In the genomic region with DNA sequence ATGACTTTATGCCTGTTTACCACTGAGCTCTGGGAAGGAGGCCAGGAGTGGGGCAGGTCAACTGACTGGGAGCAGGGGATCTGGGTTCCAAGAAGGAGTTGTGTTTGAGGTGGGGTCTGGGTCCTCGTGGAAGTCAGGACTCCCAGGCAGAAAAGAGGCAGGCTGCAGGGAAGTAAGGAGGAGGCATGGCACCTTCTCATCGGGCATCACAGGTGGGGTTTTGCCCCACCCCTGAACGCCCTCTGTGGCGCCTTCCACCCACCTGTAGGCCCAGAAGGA, we compare ENCODE assay signal across 9 cellular contexts. TPM values are rescaled to one million over a fixed set of nuclear protein-coding genes. Genes with fewer than 3 reads are reported as not detected.
A peak's percentile ranks its signal among the peaks of the same experiment; 100 is the strongest.
DNase-seq lines count a peak whose midpoint lies in the region; ATAC-seq and TF ChIP-seq lines count a peak whose summit lies in the region.
"Had no signal": no experiment of that assay in that cellular context is flagged by ENCODE, and none has a peak within 500 bp of the region (broad histone marks: within the 10 kb centered on the region; RNA-seq: fewer than 3 reads in every experiment).

No MANE protein-coding gene starts in this region.

- peak overlapping the region; percentile 82 for H3K27ac ChIP-seq in CD4-positive, CD25-positive, alpha-beta regulatory T cell (ENCODE audit: insufficient read depth, low read length, poor library complexity, severe bottlenecking)
- peak overlapping the region; percentile 97 for H3K27ac ChIP-seq in neutrophil

- no peak for TF ChIP-seq CTCF in neutrophil (IDR thresholded peaks at IDR 0.05)

- H3K4me1 Mint-ChIP-seq in CD4-positive, CD25-positive, alpha-beta regulatory T cell = peaks cover 26 to 78% (median 50%) of the 10 kb centered on the region in 4 donors

- peak overlapping the region; percentile 44 for H3K4me3 ChIP-seq in CD4-positive, CD25-positive, alpha-beta regulatory T cell (ENCODE audit: low read depth, low read length)
- H3K4me3 ChIP-seq in endocrine pancreas (ENCODE audit: control insufficient read depth, insufficient read depth, low read length) (no peak overlapping the region), neutrophil (ENCODE audit: low read depth in 1 of 2, low read length in 1 of 2) (peak overlapping the region; percentile 74 to 86)

- H3K27ac Mint-ChIP-seq in CD4-positive, CD25-positive, alpha-beta regulatory T cell = peak overlapping the region; percentile 79 to 96 (median 84)

- H3K9me3 ChIP-seq in CD4-positive, CD25-positive, alpha-beta regulatory T cell (ENCODE audit: control insufficient read depth in 2 of 2, low read length in 2 of 2) = no peaks in the 10 kb centered on the region
- H3K9me3 ChIP-seq in endocrine pancreas (ENCODE audit: control insufficient read depth, low read length) (no peaks in the 10 kb centered on the region), neutrophil (no peaks in the 10 kb centered on the region)

- DNase-seq in CD4-positive, CD25-positive, alpha-beta regulatory T cell = no peak
- DNase-seq in NCI-H69 (lab: John Stamatoyannopoulos, UW) (peak; percentile 76), posterior cingulate gyrus (no peak), NCI-H1092 (lab: John Stamatoyannopoulos, UW) (no peak)
- DNase-seq: islet precursor cell had no signal

- H3K4me3 Mint-ChIP-seq in CD4-positive, CD25-positive, alpha-beta regulatory T cell = peak overlapping the region; percentile 55 to 86 (median 74)

- no peaks in the 10 kb centered on the region for H3K9me3 Mint-ChIP-seq in CD4-positive, CD25-positive, alpha-beta regulatory T cell

- H3K27me3 ChIP-seq in CD4-positive, CD25-positive, alpha-beta regulatory T cell (ENCODE audit: control insufficient read depth, insufficient read depth, low read length) = no peaks in the 10 kb centered on the region
- no peaks in the 10 kb centered on the region for H3K27me3 ChIP-seq in endocrine pancreas (ENCODE audit: control insufficient read depth, insufficient read depth, low read length)
- no peaks in the 10 kb centered on the region for H3K27me3 ChIP-seq in neutrophil

- no peak for ATAC-seq in CD4-positive, CD25-positive, alpha-beta regulatory T cell (ENCODE audit: low read depth in 2 of 2)
- ATAC-seq in GM21360 (IDR thresholded peaks at IDR 0.05; ENCODE audit: unreplicated experiment) (no peak), GM18868 (IDR thresholded peaks at IDR 0.05; ENCODE audit: unreplicated experiment) (no peak)

- H3K9ac ChIP-seq in endocrine pancreas (ENCODE audit: control insufficient read depth, insufficient read depth, low read length) = peak overlapping the region; percentile 32

- peaks cover 19% of the 10 kb centered on the region for H3K36me3 ChIP-seq in CD4-positive, CD25-positive, alpha-beta regulatory T cell (ENCODE audit: control insufficient read depth, insufficient read depth, low read length)
- H3K36me3 ChIP-seq in endocrine pancreas (ENCODE audit: control insufficient read depth, insufficient read depth, low read length) (no peaks in the 10 kb centered on the region), neutrophil (peaks cover 27% of the 10 kb centered on the region)

- H3K27me3 Mint-ChIP-seq in CD4-positive, CD25-positive, alpha-beta regulatory T cell = no peaks in the 10 kb centered on the region

- H3K36me3 Mint-ChIP-seq in CD4-positive, CD25-positive, alpha-beta regulatory T cell = peaks cover 19% of the 10 kb centered on the region

- peaks cover 66% of the 10 kb centered on the region for H3K4me1 ChIP-seq in CD4-positive, CD25-positive, alpha-beta regulatory T cell (ENCODE audit: control insufficient read depth, insufficient read depth, low read length, poor library complexity, severe bottlenecking)
- no peaks in the 10 kb centered on the region for H3K4me1 ChIP-seq in endocrine pancreas (ENCODE audit: control insufficient read depth, insufficient read depth, low read length)
- peaks cover 77 to 82% of the 10 kb centered on the region in 2 experiments for H3K4me1 ChIP-seq in neutrophil (ENCODE audit: control insufficient read depth in 1 of 2, insufficient read depth in 1 of 2, low read depth in 1 of 2, low read length in 1 of 2)

- intact Hi-C loops in posterior cingulate gyrus (cut with DNase I) = no loop called here

RNA-seq across cellular contexts. Expression of gene LTB4R2, which starts 0.4 kb away (rescaled TPM):
- total RNA-seq in CD4-positive, CD25-positive, alpha-beta regulatory T cell = 18.1 TPM
- polyA plus RNA-seq in CD4-positive, CD25-positive, alpha-beta regulatory T cell = 1 to 10 TPM in 3 of 4 donors, under 1 TPM in 1; 1.00 to 2.2 (median 1.7) TPM

RNA-seq across cellular contexts. Expression of gene LTB4R, which starts 1.0 kb away (rescaled TPM):
- total RNA-seq in CD4-positive, CD25-positive, alpha-beta regulatory T cell = 17.5 TPM
- 1 to 10 TPM; 3.5 to 7.8 (median 6.3) TPM for polyA plus RNA-seq in CD4-positive, CD25-positive, alpha-beta regulatory T cell

RNA-seq across cellular contexts. Expression of gene CIDEB, which starts 2.5 kb away (rescaled TPM):
- total RNA-seq in CD4-positive, CD25-positive, alpha-beta regulatory T cell = 13.2 TPM
- 10 to 100 TPM in 2 of 4 donors, 1 to 10 TPM in 2; 8.9 to 13.6 (median 9.7) TPM for polyA plus RNA-seq in CD4-positive, CD25-positive, alpha-beta regulatory T cell

RNA-seq across cellular contexts. Expression of gene NOP9, which starts 10.7 kb away (rescaled TPM):
- 30.0 TPM for total RNA-seq in CD4-positive, CD25-positive, alpha-beta regulatory T cell
- polyA plus RNA-seq in CD4-positive, CD25-positive, alpha-beta regulatory T cell = 1 to 10 TPM; 1.3 to 2.5 (median 1.8) TPM

RNA-seq across cellular contexts. Expression of gene DHRS1, which starts 10.7 kb away (rescaled TPM):
- 41.2 TPM for total RNA-seq in CD4-positive, CD25-positive, alpha-beta regulatory T cell
- 10 to 100 TPM; 21.7 to 48.5 (median 31.9) TPM for polyA plus RNA-seq in CD4-positive, CD25-positive, alpha-beta regulatory T cell
